Comparison of ENCODE assay signal across 14 cellular contexts in the genomic region with DNA sequence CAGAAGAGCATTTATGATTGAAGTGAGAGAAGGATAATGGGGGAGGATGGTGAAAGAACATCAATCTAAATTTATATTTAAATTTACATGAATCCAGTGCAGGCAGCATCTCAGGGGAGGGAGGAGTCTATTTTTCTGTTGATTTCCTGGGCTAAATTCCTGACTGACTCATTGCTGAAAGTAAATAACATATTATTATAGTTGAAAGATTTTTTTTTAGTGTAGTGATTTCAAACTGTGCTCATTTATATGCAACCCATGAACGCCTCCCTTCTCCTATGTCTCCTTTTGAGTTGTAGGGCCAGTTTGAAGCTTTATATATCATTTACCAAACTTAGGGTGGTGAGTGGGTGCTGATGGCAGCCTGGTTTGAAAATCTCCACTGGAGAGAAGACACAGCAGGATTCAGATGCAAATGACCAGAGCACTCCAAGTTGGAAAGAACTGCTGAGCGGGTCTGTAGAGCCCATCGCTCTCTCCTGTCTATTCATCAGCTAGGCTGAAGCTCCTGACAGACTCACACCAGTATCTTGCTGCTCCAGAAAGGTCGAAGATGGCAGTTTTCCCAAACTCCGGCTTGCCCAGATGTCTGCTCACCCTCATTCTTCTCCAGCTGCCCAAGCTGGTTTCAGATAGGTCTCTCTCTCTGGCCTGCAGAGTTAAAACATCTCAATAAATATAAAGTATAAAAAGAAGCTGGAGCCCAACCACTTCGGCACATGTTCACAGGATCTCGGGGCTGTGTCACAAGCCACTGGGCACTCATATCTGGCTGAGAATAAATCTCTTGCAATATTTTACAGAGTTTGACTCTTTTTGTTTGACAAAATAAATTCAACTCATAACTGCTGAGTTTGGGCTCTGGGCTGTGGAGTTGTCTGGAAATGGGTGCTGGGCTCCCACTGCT. TPM values are rescaled to one million over a fixed set of nuclear protein-coding genes. Genes with fewer than 3 reads are reported as not detected.
DNase-seq lines count a peak whose midpoint lies in the region; ATAC-seq and TF ChIP-seq lines count a peak whose summit lies in the region.
"Had no signal": no experiment of that assay in that cellular context is flagged by ENCODE, and none has a peak within 500 bp of the region (broad histone marks: within the 10 kb centered on the region; RNA-seq: fewer than 3 reads in every experiment).

No MANE protein-coding gene starts in this region.

- H3K27me3 ChIP-seq in esophagus muscularis mucosa (no peaks in the 10 kb centered on the region), smooth muscle cell (ENCODE audit: low read depth) (no peaks in the 10 kb centered on the region)

- H3K36me3 ChIP-seq in esophagus muscularis mucosa = no peaks in the 10 kb centered on the region
- H3K36me3 ChIP-seq in smooth muscle cell (ENCODE audit: low read depth) = no peaks in the 10 kb centered on the region

- no peak for TF ChIP-seq EP300 in esophagus muscularis mucosa (IDR thresholded peaks at IDR 0.05)

- H3F3A ChIP-seq in smooth muscle cell (ENCODE audit: low read depth) = peaks cover 13% of the 10 kb centered on the region

- H3K27ac ChIP-seq in RWPE1 = no peak overlapping the region
- H3K27ac ChIP-seq in esophagus muscularis mucosa (replicated peaks in 1 of 4) = peak overlapping the region; percentile 89 to 94 (median 89)
- H3K27ac ChIP-seq in smooth muscle cell (ENCODE audit: low read depth) = peak overlapping the region; percentile 7
- H3K27ac ChIP-seq: 22Rv1 had no signal

- no peak for TF ChIP-seq POLR2A in esophagus muscularis mucosa (IDR thresholded peaks at IDR 0.05; ENCODE audit: low read depth)

- H4K20me1 ChIP-seq in smooth muscle cell (ENCODE audit: low read depth) = no peaks in the 10 kb centered on the region

- DNase-seq in DMS 273 (lab: John Stamatoyannopoulos, UW; ENCODE audit: unreplicated experiment) = peak; percentile 27
- DNase-seq in DMS 273 treated with DMSO at 0.1 percent for 48 hours (lab: John Stamatoyannopoulos, UW) = no peak
- DNase-seq in RWPE1 (ENCODE audit: low spot score) = peak; percentile 34
- DNase-seq in esophagus muscularis mucosa (ENCODE audit: extremely low spot score) = no peak
- DNase-seq in smooth muscle cell (lab: John Stamatoyannopoulos, UW; ENCODE audit: unreplicated experiment) = no peak
- DNase-seq: foreskin melanocyte, NCI-H226, nephron progenitor cell had no signal

- ATAC-seq in GM19467 (IDR thresholded peaks at IDR 0.05; ENCODE audit: unreplicated experiment) (no peak), HG03432 (IDR thresholded peaks at IDR 0.05; ENCODE audit: unreplicated experiment) (no peak), GM18907 (IDR thresholded peaks at IDR 0.05; ENCODE audit: unreplicated experiment) (no peak)

- intact Hi-C loops in esophagus muscularis mucosa (cut with DNase I) = loop anchor here (5.0 kb wide), 1 partner anchor 41 kb away; no protein-coding TSS in a partner anchor

- 81% methylated on average over 7 of the region's 7 CpGs for WGBS in esophagus muscularis mucosa
- 76% methylated on average over 7 of the region's 7 CpGs for WGBS in smooth muscle cell (ENCODE audit: low lambda C conversion rate)

- H3K9ac ChIP-seq in smooth muscle cell (ENCODE audit: low read depth) = no peak overlapping the region

- POLR2A ChIA-PET in RWPE1 (lab: Yijun Ruan, JAX; ENCODE audit: low non-redundant PET) = no interaction called here

- no peak overlapping the region for H2AFZ ChIP-seq in smooth muscle cell (ENCODE audit: low read depth)

- TF ChIP-seq CTCF in RWPE1 (conservative IDR thresholded peaks at IDR 0.05; ENCODE audit: low read depth) (no peak), esophagus muscularis mucosa (IDR thresholded peaks at IDR 0.05) (no peak), smooth muscle cell (IDR thresholded peaks at IDR 0.05; ENCODE audit: borderline replicate concordance, insufficient read depth, poor library complexity, severe bottlenecking) (no peak)

- no peaks in the 10 kb centered on the region for H3K9me3 ChIP-seq in esophagus muscularis mucosa
- no peaks in the 10 kb centered on the region for H3K9me3 ChIP-seq in smooth muscle cell (replicated peaks; ENCODE audit: low read depth)

- H3K4me1 ChIP-seq in esophagus muscularis mucosa = peaks cover 15 to 26% (median 22%) of the 10 kb centered on the region in 4 donors
- peaks cover 26% of the 10 kb centered on the region for H3K4me1 ChIP-seq in smooth muscle cell (ENCODE audit: low read depth)

- no peaks in the 10 kb centered on the region for H3K79me2 ChIP-seq in smooth muscle cell (ENCODE audit: low read depth)

- H3K4me3 ChIP-seq in esophagus muscularis mucosa = no peak overlapping the region
- H3K4me3 ChIP-seq in smooth muscle cell = no peak overlapping the region

- H3K4me2 ChIP-seq in smooth muscle cell = peak overlapping the region; percentile 84

- CTCF ChIA-PET in RWPE1 (lab: Yijun Ruan, JAX) = no interaction called here

RNA-seq across cellular contexts. Expression of gene BTN2A1, which starts 18.3 kb away (rescaled TPM):
- total RNA-seq in esophagus muscularis mucosa (10 to 100 TPM; 17.9 to 22.9 (median 21.4) TPM), smooth muscle cell (27.2 and 40.5 TPM in 2 replicates)
- 31.1 and 36.3 TPM in 2 replicates for polyA plus RNA-seq in smooth muscle cell

RNA-seq across cellular contexts. Expression of gene BTN1A1, which starts 24.0 kb away (rescaled TPM):
- not detected for total RNA-seq in esophagus muscularis mucosa
- 0.27 TPM in 1 of 2 replicates, not detected in the other for total RNA-seq in smooth muscle cell
- polyA plus RNA-seq in smooth muscle cell = not detected in 2 replicates
- total RNA-seq: T-helper 2 cell treated with Interferon-gamma antibody and Interleukin-4, amounts not matched to agents 100 ng/mL and 5 ng/mL, for 36 hours had no signal
- polyA plus RNA-seq: adipose tissue had no signal

RNA-seq across cellular contexts. Expression of gene BTN3A3, which starts 35.8 kb away (rescaled TPM):
- total RNA-seq in esophagus muscularis mucosa = 10 to 100 TPM in 1 of 4 donors, 1 to 10 TPM in 3; 5.0 to 10.2 (median 7.1) TPM
- 1.8 and 3.5 TPM in 2 replicates for total RNA-seq in smooth muscle cell
- 1.5 and 2.9 TPM in 2 replicates for polyA plus RNA-seq in smooth muscle cell

Comparison
In these comparisons a context has a peak if more than half of its experiments do, and no peak if none do; other contexts are left out.
1. DNase-seq: peak in DMS 273 (single experiment) and RWPE1 (single experiment); none in DMS 273 treated with DMSO at 0.1 percent for 48 hours (single experiment), esophagus muscularis mucosa (single experiment) and smooth muscle cell (single experiment).